In the genomic region with DNA sequence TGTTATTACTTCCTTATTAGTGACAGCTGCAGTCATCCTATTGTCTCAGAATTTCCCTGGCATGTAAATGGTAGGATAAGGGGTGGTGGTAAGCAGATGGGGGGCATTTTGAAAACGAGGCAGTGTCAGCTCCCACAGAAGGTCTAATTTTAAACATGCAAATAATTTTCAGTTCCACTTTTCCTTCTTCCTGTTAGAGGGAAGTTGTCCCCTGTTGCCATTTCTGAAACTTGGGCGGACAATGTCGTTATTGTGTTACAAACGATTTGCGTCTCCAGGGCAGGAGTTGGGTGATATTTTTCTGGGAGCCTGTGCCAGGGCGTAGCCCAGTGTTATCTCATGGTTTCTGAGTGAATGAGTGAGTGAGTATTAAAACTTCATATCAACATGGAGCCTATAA, we compare ENCODE assay signal across 8 cellular contexts. TPM values are rescaled to one million over a fixed set of nuclear protein-coding genes. Genes with fewer than 3 reads are reported as not detected.
DNase-seq lines count a peak whose midpoint lies in the region; ATAC-seq and TF ChIP-seq lines count a peak whose summit lies in the region.
"Had no signal": no experiment of that assay in that cellular context is flagged by ENCODE, and none has a peak within 500 bp of the region (broad histone marks: within the 10 kb centered on the region; RNA-seq: fewer than 3 reads in every experiment).

No MANE protein-coding gene starts in this region.

- H3F3A ChIP-seq in OCI-LY1 (ENCODE audit: insufficient read depth, low read length): no peaks in the 10 kb centered on the region

- intact Hi-C loops in heart left ventricle (cut with DNase I): loop anchor here in 3 of 10 donors (10.0 kb wide), 2 partner anchors 77 to 117 kb away; no protein-coding TSS in a partner anchor

- peaks cover 98% of the 10 kb centered on the region for H3K79me2 ChIP-seq in OCI-LY1 (ENCODE audit: insufficient read depth, low read length)

- no peaks in the 10 kb centered on the region for H3K9me3 Mint-ChIP-seq in stimulated activated memory B cell treated with anti-CD40 and anti-IgM and Interleukin-4, amounts not matched to agents 10 μg/mL and 1 μg/mL and 100 μg/mL, for 72 hours

- no peak for DNase-seq in heart left ventricle
- no peak for DNase-seq in SW 1271 (lab: John Stamatoyannopoulos, UW)
- DNase-seq in omental fat pad (ENCODE audit: low spot score): no peak
- DNase-seq: NCI-H748 treated with DMSO at 0.1 percent for 48 hours had no signal

- peaks cover 70% of the 10 kb centered on the region for H3K4me1 Mint-ChIP-seq in stimulated activated memory B cell treated with anti-CD40 and anti-IgM and Interleukin-4, amounts not matched to agents 10 μg/mL and 1 μg/mL and 100 μg/mL, for 72 hours

- WGBS in heart left ventricle, 4 donors: 29 to 37% (median 31%) methylated on average over 6 of the region's 6 CpGs

- peak overlapping the region; percentile 73 for H3K27ac Mint-ChIP-seq in stimulated activated memory B cell treated with anti-CD40 and anti-IgM and Interleukin-4, amounts not matched to agents 10 μg/mL and 1 μg/mL and 100 μg/mL, for 72 hours

- TF ChIP-seq POLR2A in heart left ventricle (IDR thresholded peaks at IDR 0.05): no peak

- no peak overlapping the region for H2AFZ ChIP-seq in OCI-LY1 (ENCODE audit: low read length)

- H4K20me1 ChIP-seq in OCI-LY1 (ENCODE audit: insufficient read depth, low read length): no peaks in the 10 kb centered on the region

- H3K4me1 ChIP-seq in OCI-LY1 (ENCODE audit: insufficient read depth, low read length, severe bottlenecking): peaks cover 95% of the 10 kb centered on the region
- peaks cover 0 to 90% (median 7%) of the 10 kb centered on the region in 12 donors for H3K4me1 ChIP-seq in heart left ventricle

- H3K36me3 ChIP-seq in OCI-LY1 (ENCODE audit: insufficient read depth, low read length): peaks cover 35% of the 10 kb centered on the region
- no peaks in the 10 kb centered on the region for H3K36me3 ChIP-seq in heart left ventricle

- peak; percentile 11 for ATAC-seq in GM21526 (IDR thresholded peaks at IDR 0.05; ENCODE audit: low FRiP score, unreplicated experiment)
- peak in 1 of 4 donors; percentile 16 for ATAC-seq in heart left ventricle
- ATAC-seq in stimulated activated memory B cell treated with anti-CD40 and anti-IgM and Interleukin-4, amounts not matched to agents 10 μg/mL and 1 μg/mL and 100 μg/mL, for 72 hours: peak; percentile 31
- no peak for ATAC-seq in HG02938 (IDR thresholded peaks at IDR 0.05; ENCODE audit: unreplicated experiment)
- ATAC-seq in omental fat pad (ENCODE audit: low FRiP score): no peak

- H3K36me3 Mint-ChIP-seq in stimulated activated memory B cell treated with anti-CD40 and anti-IgM and Interleukin-4, amounts not matched to agents 10 μg/mL and 1 μg/mL and 100 μg/mL, for 72 hours: peaks cover 7% of the 10 kb centered on the region

- no peaks in the 10 kb centered on the region for H3K9me3 ChIP-seq in OCI-LY1 (ENCODE audit: low read length)
- H3K9me3 ChIP-seq in heart left ventricle: no peaks in the 10 kb centered on the region

- no peaks in the 10 kb centered on the region for H3K9me2 ChIP-seq in OCI-LY1 (ENCODE audit: low read depth, low read length)

- no peaks in the 10 kb centered on the region for H3K27me3 ChIP-seq in OCI-LY1 (ENCODE audit: insufficient read depth, low read length)
- no peaks in the 10 kb centered on the region for H3K27me3 ChIP-seq in heart left ventricle

- H3K9ac ChIP-seq in OCI-LY1 (ENCODE audit: low read length): peak overlapping the region; percentile 44; the same call in 1 of the 2 replicates

- no peaks in the 10 kb centered on the region for H3K27me3 Mint-ChIP-seq in stimulated activated memory B cell treated with anti-CD40 and anti-IgM and Interleukin-4, amounts not matched to agents 10 μg/mL and 1 μg/mL and 100 μg/mL, for 72 hours

- peak overlapping the region; percentile 65 for H3K4me2 ChIP-seq in OCI-LY1 (ENCODE audit: low read length)

- H3K4me3 Mint-ChIP-seq in stimulated activated memory B cell treated with anti-CD40 and anti-IgM and Interleukin-4, amounts not matched to agents 10 μg/mL and 1 μg/mL and 100 μg/mL, for 72 hours: peak overlapping the region; percentile 52

- peak overlapping the region; percentile 41 for H3K4me3 ChIP-seq in OCI-LY1 (ENCODE audit: low read depth, low read length, poor library complexity, severe bottlenecking)
- H3K4me3 ChIP-seq in heart left ventricle: peak overlapping the region in 2 of 12 donors; percentile 20 to 24

- H3K27ac ChIP-seq in OCI-LY1 (ENCODE audit: low read depth, low read length, poor library complexity, severe bottlenecking): peak overlapping the region; percentile 91
- peak overlapping the region in 9 of 12 donors; percentile 8 to 70 (median 43) for H3K27ac ChIP-seq in heart left ventricle

- no peak for TF ChIP-seq CTCF in OCI-LY1 (IDR thresholded peaks at IDR 0.05; ENCODE audit: low read length)
- no peak for TF ChIP-seq CTCF in heart left ventricle (IDR thresholded peaks at IDR 0.05)
- TF ChIP-seq CTCF in omental fat pad (IDR thresholded peaks at IDR 0.05): no peak

RNA-seq across cellular contexts. Expression of a gene that starts 7.4 kb away (rescaled TPM):
- total RNA-seq in heart left ventricle (10 to 100 TPM in 3 of 9 donors, 1 to 10 TPM in 6; 5.5 to 39.0 (median 6.9) TPM), omental fat pad (10 to 100 TPM in 3 of 4 donors, 1 to 10 TPM in 1; 9.8 to 17.8 (median 14.2) TPM)
- polyA plus RNA-seq in heart left ventricle: 1 to 10 TPM; 1.2 to 1.5 TPM

Comparison
In these comparisons a context has a peak if more than half of its experiments do, and no peak if none do; other contexts are left out.
1. ATAC-seq: peak in GM21526 (single experiment) and stimulated activated memory B cell treated with anti-CD40 and anti-IgM and Interleukin-4, amounts not matched to agents 10 μg/mL and 1 μg/mL and 100 μg/mL, for 72 hours (single experiment); none in HG02938 (single experiment) and omental fat pad (single experiment).